In the genomic region with DNA sequence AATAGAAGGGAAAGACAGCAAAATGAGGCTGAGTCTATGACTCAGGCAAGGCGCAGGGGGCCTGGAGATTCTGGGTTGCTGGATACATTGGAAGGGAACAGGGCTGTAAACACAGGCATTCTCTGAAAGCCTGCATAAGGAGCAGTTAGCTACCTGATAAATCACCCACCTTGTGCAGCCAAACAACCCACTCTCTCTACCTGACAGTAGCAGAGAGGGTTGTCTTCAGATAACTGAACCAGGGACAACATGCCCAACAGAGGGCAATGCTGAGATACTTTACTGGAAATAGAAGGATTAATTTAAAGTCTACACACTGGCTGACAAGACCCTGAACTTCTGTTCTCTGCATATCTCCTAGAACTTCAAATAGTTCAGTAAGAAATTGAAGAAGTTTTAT, we compare ENCODE assay signal across 15 cellular contexts.
DNase-seq lines count a peak whose midpoint lies in the region; ATAC-seq and TF ChIP-seq lines count a peak whose summit lies in the region.
"Had no signal": no experiment of that assay in that cellular context is flagged by ENCODE, and none has a peak within 500 bp of the region (broad histone marks: within the 10 kb centered on the region; RNA-seq: fewer than 3 reads in every experiment).

No MANE protein-coding gene starts in this region.

- CTCF ChIA-PET in WTC11 (lab: Charles Lee): interaction anchor here (0.7 to 2.0 kb wide), 7 partner anchors 12 to 128 kb away, joined by 3 to 10 read pairs (median 3); no protein-coding TSS in a partner anchor

- no peak overlapping the region for H3K4me3 Mint-ChIP-seq in WTC11
- H3K4me3 Mint-ChIP-seq: CD8-positive, alpha-beta memory T cell; IgD-negative memory B cell had no signal

- no peaks in the 10 kb centered on the region for H4K20me1 ChIP-seq in DND-41 (ENCODE audit: insufficient read depth, low read length)

- peaks cover 17% of the 10 kb centered on the region; the same call in 1 of the 2 replicates for H3K27me3 Mint-ChIP-seq in WTC11 (ENCODE audit: low read depth)
- H3K27me3 Mint-ChIP-seq: IgD-negative memory B cell had no signal

- no peaks in the 10 kb centered on the region for H3K36me3 Mint-ChIP-seq in WTC11
- H3K36me3 Mint-ChIP-seq: CD8-positive, alpha-beta memory T cell; IgD-negative memory B cell had no signal

- H3K27ac Mint-ChIP-seq in WTC11: no peak overlapping the region
- H3K27ac Mint-ChIP-seq: IgD-negative memory B cell had no signal

- H3K4me1 ChIP-seq in DND-41 (ENCODE audit: insufficient read depth, low read length) (no peaks in the 10 kb centered on the region), aorta (ENCODE audit: control insufficient read depth in 1 of 2, insufficient read depth in 2 of 2, low read length in 2 of 2) (no peaks in the 10 kb centered on the region)
- H3K4me1 ChIP-seq: adrenal gland had no signal

- POLR2A ChIA-PET in WTC11 (lab: Charles Lee): no interaction called here

- peak; percentile 24 for TF ChIP-seq CTCF in DND-41 (IDR thresholded peaks at IDR 0.05; ENCODE audit: borderline replicate concordance, extremely low read depth, low read length, poor library complexity, severe bottlenecking)
- TF ChIP-seq CTCF in WTC11 (IDR thresholded peaks at IDR 0.05): no peak

- H3K27me3 ChIP-seq in DND-41 (ENCODE audit: insufficient read depth, low read length, poor library complexity) (no peaks in the 10 kb centered on the region), aorta (ENCODE audit: control insufficient read depth in 1 of 2, insufficient read depth in 2 of 2, low read length in 1 of 2) (no peaks in the 10 kb centered on the region)
- H3K27me3 ChIP-seq: adrenal gland had no signal

- no peak for DNase-seq in DND-41
- DNase-seq in Jurkat, Clone E6-1 (ENCODE audit: low read depth, low spot score): peak; percentile 1
- DNase-seq in WTC11 (ENCODE audit: low spot score): peak; percentile 17
- peak; percentile 64 for DNase-seq in islet precursor cell
- DNase-seq in RKO (ENCODE audit: low spot score): no peak
- no peak for DNase-seq in GM19238 (ENCODE audit: insufficient read length, low spot score)
- no peak for DNase-seq in posterior cingulate gyrus
- no peak for DNase-seq in aorta
- DNase-seq: adrenal gland; CD8-positive, alpha-beta memory T cell; hypothalamus; NCI-H226; right cardiac atrium; Right ventricle myocardium superior had no signal

- H3K4me2 ChIP-seq in DND-41 (ENCODE audit: insufficient read depth, low read length): no peak overlapping the region

- H3K9ac ChIP-seq in DND-41 (ENCODE audit: low read depth, low read length): no peak overlapping the region

- ATAC-seq in DND-41 (ENCODE audit: insufficient read depth, low read depth) (no peak), WTC11 (peak; percentile 95), aorta (ENCODE audit: low FRiP score) (no peak)
- ATAC-seq: right cardiac atrium had no signal

- no peak overlapping the region for H2AFZ ChIP-seq in DND-41 (ENCODE audit: low read depth, low read length)

- no peak overlapping the region for H3K27ac ChIP-seq in DND-41 (ENCODE audit: low read length)
- no peak overlapping the region for H3K27ac ChIP-seq in aorta (ENCODE audit: low read depth in 1 of 2, low read length in 2 of 2)
- H3K27ac ChIP-seq: adrenal gland had no signal

- no peaks in the 10 kb centered on the region for H3K9me3 Mint-ChIP-seq in WTC11
- H3K9me3 Mint-ChIP-seq: CD8-positive, alpha-beta memory T cell; IgD-negative memory B cell had no signal

- H3K79me2 ChIP-seq in DND-41 (ENCODE audit: insufficient read depth, low read length): no peaks in the 10 kb centered on the region

- H3K9me3 ChIP-seq in DND-41 (ENCODE audit: insufficient read depth, low read length, severe bottlenecking) (no peaks in the 10 kb centered on the region), aorta (ENCODE audit: control insufficient read depth, low read length) (peaks cover 2% of the 10 kb centered on the region)
- H3K9me3 ChIP-seq: adrenal gland had no signal

- no peaks in the 10 kb centered on the region for H3K4me1 Mint-ChIP-seq in WTC11
- H3K4me1 Mint-ChIP-seq: CD8-positive, alpha-beta memory T cell; IgD-negative memory B cell had no signal

- H3K4me3 ChIP-seq in DND-41 (ENCODE audit: low read depth in 1 of 2, low read length in 2 of 2): no peak overlapping the region
- no peak overlapping the region for H3K4me3 ChIP-seq in Jurkat, Clone E6-1 (ENCODE audit: low read length)
- no peak overlapping the region for H3K4me3 ChIP-seq in aorta (ENCODE audit: low read length in 2 of 2)
- H3K4me3 ChIP-seq: adrenal gland had no signal

- H3K36me3 ChIP-seq in DND-41 (ENCODE audit: insufficient read depth, low read length) (no peaks in the 10 kb centered on the region), aorta (ENCODE audit: control insufficient read depth in 1 of 2, insufficient read depth in 2 of 2, low read length in 1 of 2) (no peaks in the 10 kb centered on the region)
- H3K36me3 ChIP-seq: adrenal gland had no signal

- intact Hi-C loops in posterior cingulate gyrus (cut with DNase I) (no loop called here), aorta (cut with DNase I) (no loop called here)

- 89 to 100% methylated on average over 1 of the region's 1 CpG for WGBS in aorta, 2 donors

TF ChIP-seq in WTC11, 78 proteins besides CTCF, POLR2A, EP300 and RAD21:
- TF ChIP-seq, protein P1, sequence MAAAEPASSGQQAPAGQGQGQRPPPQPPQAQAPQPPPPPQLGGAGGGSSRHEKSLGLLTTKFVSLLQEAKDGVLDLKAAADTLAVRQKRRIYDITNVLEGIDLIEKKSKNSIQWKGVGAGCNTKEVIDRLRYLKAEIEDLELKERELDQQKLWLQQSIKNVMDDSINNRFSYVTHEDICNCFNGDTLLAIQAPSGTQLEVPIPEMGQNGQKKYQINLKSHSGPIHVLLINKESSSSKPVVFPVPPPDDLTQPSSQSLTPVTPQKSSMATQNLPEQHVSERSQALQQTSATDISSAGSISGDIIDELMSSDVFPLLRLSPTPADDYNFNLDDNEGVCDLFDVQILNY (CRISPR knock-in tag; IDR thresholded peaks at IDR 0.05): no peak
- TF ChIP-seq NR3C1 (CRISPR knock-in tag; conservative IDR thresholded peaks at IDR 0.05; ENCODE audit: low read depth) (no peak), RORB (CRISPR knock-in tag; IDR thresholded peaks at IDR 0.05) (no peak), ESRRA (CRISPR knock-in tag; IDR thresholded peaks at IDR 0.05; ENCODE audit: borderline replicate concordance) (no peak), ZBTB21 (CRISPR knock-in tag; IDR thresholded peaks at IDR 0.05; ENCODE audit: borderline replicate concordance) (no peak)
- TF ChIP-seq, protein P2, sequence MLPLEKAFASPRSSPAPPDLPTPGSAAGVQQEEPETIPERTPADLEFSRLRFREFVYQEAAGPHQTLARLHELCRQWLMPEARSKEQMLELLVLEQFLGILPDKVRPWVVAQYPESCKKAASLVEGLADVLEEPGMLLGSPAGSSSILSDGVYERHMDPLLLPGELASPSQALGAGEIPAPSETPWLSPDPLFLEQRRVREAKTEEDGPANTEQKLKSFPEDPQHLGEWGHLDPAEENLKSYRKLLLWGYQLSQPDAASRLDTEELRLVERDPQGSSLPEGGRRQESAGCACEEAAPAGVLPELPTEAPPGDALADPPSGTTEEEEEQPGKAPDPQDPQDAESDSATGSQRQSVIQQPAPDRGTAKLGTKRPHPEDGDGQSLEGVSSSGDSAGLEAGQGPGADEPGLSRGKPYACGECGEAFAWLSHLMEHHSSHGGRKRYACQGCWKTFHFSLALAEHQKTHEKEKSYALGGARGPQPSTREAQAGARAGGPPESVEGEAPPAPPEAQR (CRISPR knock-in tag; IDR thresholded peaks at IDR 0.05): no peak
- TF ChIP-seq, protein P3, sequence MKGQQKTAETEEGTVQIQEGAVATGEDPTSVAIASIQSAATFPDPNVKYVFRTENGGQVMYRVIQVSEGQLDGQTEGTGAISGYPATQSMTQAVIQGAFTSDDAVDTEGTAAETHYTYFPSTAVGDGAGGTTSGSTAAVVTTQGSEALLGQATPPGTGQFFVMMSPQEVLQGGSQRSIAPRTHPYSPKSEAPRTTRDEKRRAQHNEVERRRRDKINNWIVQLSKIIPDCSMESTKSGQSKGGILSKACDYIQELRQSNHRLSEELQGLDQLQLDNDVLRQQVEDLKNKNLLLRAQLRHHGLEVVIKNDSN (CRISPR knock-in tag; IDR thresholded peaks at IDR 0.05): no peak
- TF ChIP-seq, protein P4, sequence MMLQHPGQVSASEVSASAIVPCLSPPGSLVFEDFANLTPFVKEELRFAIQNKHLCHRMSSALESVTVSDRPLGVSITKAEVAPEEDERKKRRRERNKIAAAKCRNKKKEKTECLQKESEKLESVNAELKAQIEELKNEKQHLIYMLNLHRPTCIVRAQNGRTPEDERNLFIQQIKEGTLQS (CRISPR knock-in tag; conservative IDR thresholded peaks at IDR 0.05): no peak

Comparison
In these comparisons a context has a peak if more than half of its experiments do, and no peak if none do; other contexts are left out.
1. DNase-seq: peak in Jurkat, Clone E6-1 (single experiment), WTC11 (single experiment) and islet precursor cell (single experiment); none in DND-41 (single experiment), RKO (single experiment), GM19238 (single experiment), posterior cingulate gyrus (0 of 10) and aorta (0 of 2).